Comparison of ENCODE assay signal across 1 cellular context in genomic region chr2:15485949-15486348, GRCh38.
TF ChIP-seq lines count a peak whose summit lies in the region.

No MANE protein-coding gene starts in this region.

TF ChIP-seq in HepG2, 621 proteins besides CTCF, POLR2A, EP300 and RAD21 (continued from another document):
- TF ChIP-seq, protein P1, sequence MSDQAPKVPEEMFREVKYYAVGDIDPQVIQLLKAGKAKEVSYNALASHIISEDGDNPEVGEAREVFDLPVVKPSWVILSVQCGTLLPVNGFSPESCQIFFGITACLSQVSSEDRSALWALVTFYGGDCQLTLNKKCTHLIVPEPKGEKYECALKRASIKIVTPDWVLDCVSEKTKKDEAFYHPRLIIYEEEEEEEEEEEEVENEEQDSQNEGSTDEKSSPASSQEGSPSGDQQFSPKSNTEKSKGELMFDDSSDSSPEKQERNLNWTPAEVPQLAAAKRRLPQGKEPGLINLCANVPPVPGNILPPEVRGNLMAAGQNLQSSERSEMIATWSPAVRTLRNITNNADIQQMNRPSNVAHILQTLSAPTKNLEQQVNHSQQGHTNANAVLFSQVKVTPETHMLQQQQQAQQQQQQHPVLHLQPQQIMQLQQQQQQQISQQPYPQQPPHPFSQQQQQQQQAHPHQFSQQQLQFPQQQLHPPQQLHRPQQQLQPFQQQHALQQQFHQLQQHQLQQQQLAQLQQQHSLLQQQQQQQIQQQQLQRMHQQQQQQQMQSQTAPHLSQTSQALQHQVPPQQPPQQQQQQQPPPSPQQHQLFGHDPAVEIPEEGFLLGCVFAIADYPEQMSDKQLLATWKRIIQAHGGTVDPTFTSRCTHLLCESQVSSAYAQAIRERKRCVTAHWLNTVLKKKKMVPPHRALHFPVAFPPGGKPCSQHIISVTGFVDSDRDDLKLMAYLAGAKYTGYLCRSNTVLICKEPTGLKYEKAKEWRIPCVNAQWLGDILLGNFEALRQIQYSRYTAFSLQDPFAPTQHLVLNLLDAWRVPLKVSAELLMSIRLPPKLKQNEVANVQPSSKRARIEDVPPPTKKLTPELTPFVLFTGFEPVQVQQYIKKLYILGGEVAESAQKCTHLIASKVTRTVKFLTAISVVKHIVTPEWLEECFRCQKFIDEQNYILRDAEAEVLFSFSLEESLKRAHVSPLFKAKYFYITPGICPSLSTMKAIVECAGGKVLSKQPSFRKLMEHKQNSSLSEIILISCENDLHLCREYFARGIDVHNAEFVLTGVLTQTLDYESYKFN (CRISPR knock-in tag; conservative IDR thresholded peaks at IDR 0.05): peak; percentile 43
- TF ChIP-seq UBTF (CRISPR knock-in tag; IDR thresholded peaks at IDR 0.05): 0 out of 2 replicates have a peak, but pooled peaks have one; percentile 23
- TF ChIP-seq, protein P2, sequence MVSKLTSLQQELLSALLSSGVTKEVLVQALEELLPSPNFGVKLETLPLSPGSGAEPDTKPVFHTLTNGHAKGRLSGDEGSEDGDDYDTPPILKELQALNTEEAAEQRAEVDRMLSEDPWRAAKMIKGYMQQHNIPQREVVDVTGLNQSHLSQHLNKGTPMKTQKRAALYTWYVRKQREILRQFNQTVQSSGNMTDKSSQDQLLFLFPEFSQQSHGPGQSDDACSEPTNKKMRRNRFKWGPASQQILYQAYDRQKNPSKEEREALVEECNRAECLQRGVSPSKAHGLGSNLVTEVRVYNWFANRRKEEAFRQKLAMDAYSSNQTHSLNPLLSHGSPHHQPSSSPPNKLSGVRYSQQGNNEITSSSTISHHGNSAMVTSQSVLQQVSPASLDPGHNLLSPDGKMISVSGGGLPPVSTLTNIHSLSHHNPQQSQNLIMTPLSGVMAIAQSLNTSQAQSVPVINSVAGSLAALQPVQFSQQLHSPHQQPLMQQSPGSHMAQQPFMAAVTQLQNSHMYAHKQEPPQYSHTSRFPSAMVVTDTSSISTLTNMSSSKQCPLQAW (CRISPR knock-in tag; IDR thresholded peaks at IDR 0.05): peak; percentile 41; the same call in 1 of the 2 replicates
- TF ChIP-seq ZMYM4 (CRISPR knock-in tag; IDR thresholded peaks at IDR 0.05): peak; percentile 92
- no peak for TF ChIP-seq SIX4 (CRISPR knock-in tag; IDR thresholded peaks at IDR 0.05)
- TF ChIP-seq RFXAP (CRISPR knock-in tag; IDR thresholded peaks at IDR 0.05; ENCODE audit: borderline replicate concordance): 0 out of 2 replicates have a peak, but pooled peaks have one; percentile 43
- no peak for TF ChIP-seq ZNF12 (CRISPR knock-in tag; IDR thresholded peaks at IDR 0.05)
- TF ChIP-seq SIN3A (IDR thresholded peaks at IDR 0.05; ENCODE audit: borderline replicate concordance, low read depth, low read length): no peak
- TF ChIP-seq GATAD1 (CRISPR knock-in tag; IDR thresholded peaks at IDR 0.05): no peak
- TF ChIP-seq DMAP1 (CRISPR knock-in tag; IDR thresholded peaks at IDR 0.05): no peak
- TF ChIP-seq ZNF644 (CRISPR knock-in tag; IDR thresholded peaks at IDR 0.05; ENCODE audit: low read depth): 0 out of 2 replicates have a peak, but pooled peaks have one; percentile 18
- no peak for TF ChIP-seq ZNF800 (CRISPR knock-in tag; IDR thresholded peaks at IDR 0.05)
- TF ChIP-seq, protein P3, sequence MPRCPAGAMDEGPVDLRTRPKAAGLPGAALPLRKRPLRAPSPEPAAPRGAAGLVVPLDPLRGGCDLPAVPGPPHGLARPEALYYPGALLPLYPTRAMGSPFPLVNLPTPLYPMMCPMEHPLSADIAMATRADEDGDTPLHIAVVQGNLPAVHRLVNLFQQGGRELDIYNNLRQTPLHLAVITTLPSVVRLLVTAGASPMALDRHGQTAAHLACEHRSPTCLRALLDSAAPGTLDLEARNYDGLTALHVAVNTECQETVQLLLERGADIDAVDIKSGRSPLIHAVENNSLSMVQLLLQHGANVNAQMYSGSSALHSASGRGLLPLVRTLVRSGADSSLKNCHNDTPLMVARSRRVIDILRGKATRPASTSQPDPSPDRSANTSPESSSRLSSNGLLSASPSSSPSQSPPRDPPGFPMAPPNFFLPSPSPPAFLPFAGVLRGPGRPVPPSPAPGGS (CRISPR knock-in tag; IDR thresholded peaks at IDR 0.05): 0 out of 2 replicates have a peak, but pooled peaks have one; percentile 31
- TF ChIP-seq, protein P4, sequence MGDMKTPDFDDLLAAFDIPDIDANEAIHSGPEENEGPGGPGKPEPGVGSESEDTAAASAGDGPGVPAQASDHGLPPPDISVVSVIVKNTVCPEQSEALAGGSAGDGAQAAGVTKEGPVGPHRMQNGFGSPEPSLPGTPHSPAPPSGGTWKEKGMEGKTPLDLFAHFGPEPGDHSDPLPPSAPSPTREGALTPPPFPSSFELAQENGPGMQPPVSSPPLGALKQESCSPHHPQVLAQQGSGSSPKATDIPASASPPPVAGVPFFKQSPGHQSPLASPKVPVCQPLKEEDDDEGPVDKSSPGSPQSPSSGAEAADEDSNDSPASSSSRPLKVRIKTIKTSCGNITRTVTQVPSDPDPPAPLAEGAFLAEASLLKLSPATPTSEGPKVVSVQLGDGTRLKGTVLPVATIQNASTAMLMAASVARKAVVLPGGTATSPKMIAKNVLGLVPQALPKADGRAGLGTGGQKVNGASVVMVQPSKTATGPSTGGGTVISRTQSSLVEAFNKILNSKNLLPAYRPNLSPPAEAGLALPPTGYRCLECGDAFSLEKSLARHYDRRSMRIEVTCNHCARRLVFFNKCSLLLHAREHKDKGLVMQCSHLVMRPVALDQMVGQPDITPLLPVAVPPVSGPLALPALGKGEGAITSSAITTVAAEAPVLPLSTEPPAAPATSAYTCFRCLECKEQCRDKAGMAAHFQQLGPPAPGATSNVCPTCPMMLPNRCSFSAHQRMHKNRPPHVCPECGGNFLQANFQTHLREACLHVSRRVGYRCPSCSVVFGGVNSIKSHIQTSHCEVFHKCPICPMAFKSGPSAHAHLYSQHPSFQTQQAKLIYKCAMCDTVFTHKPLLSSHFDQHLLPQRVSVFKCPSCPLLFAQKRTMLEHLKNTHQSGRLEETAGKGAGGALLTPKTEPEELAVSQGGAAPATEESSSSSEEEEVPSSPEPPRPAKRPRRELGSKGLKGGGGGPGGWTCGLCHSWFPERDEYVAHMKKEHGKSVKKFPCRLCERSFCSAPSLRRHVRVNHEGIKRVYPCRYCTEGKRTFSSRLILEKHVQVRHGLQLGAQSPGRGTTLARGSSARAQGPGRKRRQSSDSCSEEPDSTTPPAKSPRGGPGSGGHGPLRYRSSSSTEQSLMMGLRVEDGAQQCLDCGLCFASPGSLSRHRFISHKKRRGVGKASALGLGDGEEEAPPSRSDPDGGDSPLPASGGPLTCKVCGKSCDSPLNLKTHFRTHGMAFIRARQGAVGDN (CRISPR knock-in tag; IDR thresholded peaks at IDR 0.05): peak; percentile 23; the same call in 1 of the 2 replicates
- 0 out of 2 replicates have a peak, but pooled peaks have one; percentile 32 for TF ChIP-seq MTA1 (CRISPR knock-in tag; IDR thresholded peaks at IDR 0.05; ENCODE audit: borderline replicate concordance)
- no peak for TF ChIP-seq ZNF276 (CRISPR knock-in tag; IDR thresholded peaks at IDR 0.05; ENCODE audit: low read depth)
